ENCODE assay signal across 22 cellular contexts in genomic region chr19:6711078-6711361, GRCh38. TPM values are rescaled to one million over a fixed set of nuclear protein-coding genes. Genes with fewer than 3 reads are reported as not detected.
"Had no signal": no experiment of that assay in that cellular context is flagged by ENCODE, and none has a peak within 500 bp of the region (broad histone marks: within the 10 kb centered on the region; RNA-seq: fewer than 3 reads in every experiment).

No MANE protein-coding gene starts in this region.

- DNase-seq: activated CD4-positive, alpha-beta T cell treated with anti-CD3 and anti-CD28 coated beads for 1 hour; activated CD8-positive, alpha-beta memory T cell treated with anti-CD3 and anti-CD28 coated beads, Interleukin-2, amount 10 ng/mL, durations not matched to agents 7 days and 5 days; activated effector memory CD4-positive, alpha-beta T cell treated with anti-CD3 and anti-CD28 coated beads, Interleukin-2, amount 50 U/mL, for 16 hours; activated naive CD8-positive, alpha-beta T cell treated with anti-CD3 and anti-CD28 coated beads, Interleukin-2, amount 10 ng/mL, durations not matched to agents 7 days and 5 days; activated T-cell treated with anti-CD3 and anti-CD28 coated beads, Interleukin-2, amount 50 U/mL, for 24 hours; dorsolateral prefrontal cortex; esophagus squamous epithelium; foreskin fibroblast; head of caudate nucleus; left ventricle myocardium superior; mesenchymal stem cell; sigmoid colon; stimulated activated naive CD4-positive, alpha-beta T cell treated with Interleukin-2 at 50 U/mL for 16 hours had no signal

- H3K27me3 ChIP-seq: ascending aorta had no signal

- H3K4me3 Mint-ChIP-seq: activated CD8-positive, alpha-beta memory T cell treated with anti-CD3 and anti-CD28 coated beads, Interleukin-2, amount 10 ng/mL, durations not matched to agents 7 days and 5 days; activated T-cell treated with anti-CD3 and anti-CD28 coated beads, Interleukin-2, amount 50 U/mL, for 24 hours; nephron; type B pancreatic cell had no signal

- H3K9me3 ChIP-seq: ascending aorta, esophagus squamous epithelium, sigmoid colon, suprapubic skin had no signal

- H3K4me3 ChIP-seq: ascending aorta, dorsolateral prefrontal cortex, esophagus squamous epithelium, sigmoid colon, suprapubic skin had no signal

- H3K4me1 ChIP-seq: ascending aorta, sigmoid colon had no signal

- ATAC-seq: left ventricle myocardium superior had no signal

- H3K36me3 ChIP-seq: ascending aorta, sigmoid colon, suprapubic skin had no signal

- H3K27ac Mint-ChIP-seq: activated CD8-positive, alpha-beta memory T cell treated with anti-CD3 and anti-CD28 coated beads, Interleukin-2, amount 10 ng/mL, durations not matched to agents 7 days and 5 days; activated T-cell treated with anti-CD3 and anti-CD28 coated beads, Interleukin-2, amount 50 U/mL, for 24 hours; nephron; T-helper 2 cell treated with Interferon-gamma antibody and Interleukin-4, amounts not matched to agents 5 μg/mL and 100 μg/mL, for 36 hours; type B pancreatic cell had no signal

- H3K36me3 Mint-ChIP-seq: activated CD8-positive, alpha-beta memory T cell treated with anti-CD3 and anti-CD28 coated beads, Interleukin-2, amount 10 ng/mL, durations not matched to agents 7 days and 5 days; activated naive CD8-positive, alpha-beta T cell treated with anti-CD3 and anti-CD28 coated beads, Interleukin-2, amount 10 ng/mL, durations not matched to agents 7 days and 5 days; type B pancreatic cell had no signal

- H3K4me1 Mint-ChIP-seq: nephron had no signal

- H3K9me3 Mint-ChIP-seq: activated naive CD8-positive, alpha-beta T cell treated with anti-CD3 and anti-CD28 coated beads, Interleukin-2, amount 10 ng/mL, durations not matched to agents 7 days and 5 days; activated T-cell treated with anti-CD3 and anti-CD28 coated beads, Interleukin-2, amount 50 U/mL, for 24 hours; T-helper 2 cell treated with Interferon-gamma antibody and Interleukin-4, amounts not matched to agents 5 μg/mL and 100 μg/mL, for 36 hours; type B pancreatic cell had no signal

- H3K27ac ChIP-seq: ascending aorta, dorsolateral prefrontal cortex, esophagus squamous epithelium, sigmoid colon, suprapubic skin had no signal

RNA-seq across cellular contexts. Expression of gene TNFSF14, which starts 41.1 kb away (rescaled TPM):
- total RNA-seq: chondrocyte, kidney epithelial cell, osteoblast, pulmonary artery endothelial cell, suprapubic skin had no signal

RNA-seq across cellular contexts. Expression of gene SH2D3A, which starts 56.2 kb away (rescaled TPM):
- total RNA-seq: ascending aorta, osteoblast had no signal
